ENCODE assay signal across 29 cellular contexts in genomic region chr2:237573721-237574415, GRCh38. TPM values are rescaled to one million over a fixed set of nuclear protein-coding genes. Genes with fewer than 3 reads are reported as not detected.
"Had no signal": no experiment of that assay in that cellular context is flagged by ENCODE, and none has a peak within 500 bp of the region (broad histone marks: within the 10 kb centered on the region; RNA-seq: fewer than 3 reads in every experiment).

No MANE protein-coding gene starts in this region.

- DNase-seq: activated CD4-positive, alpha-beta T cell treated with anti-CD3 and anti-CD28 coated beads, Interleukin-2, amount 50 U/mL, for 4 hours; activated CD8-positive, alpha-beta memory T cell treated with anti-CD3 and anti-CD28 coated beads for 24 hours; activated CD8-positive, alpha-beta memory T cell treated with anti-CD3 and anti-CD28 coated beads, Interleukin-2, amount 50 U/mL, for 4 hours; activated effector memory CD4-positive, alpha-beta T cell treated with Interleukin-2 at 50 U/mL for 16 hours; activated naive CD4-positive, alpha-beta T cell treated with anti-CD3 and anti-CD28 coated beads, Interleukin-2, amount 10 ng/mL, durations not matched to agents 7 days and 5 days; activated naive CD8-positive, alpha-beta T cell treated with anti-CD3 and anti-CD28 coated beads, Interleukin-2, amount 50 U/mL, for 24 hours; activated T-cell treated with anti-CD3 and anti-CD28 coated beads, Interleukin-2, amount 50 U/mL, for 24 hours; caudate nucleus; dermis blood vessel endothelial cell; effector CD8-positive, alpha-beta T cell; foreskin keratinocyte; hippocampal formation; kidney glomerular epithelial cell; left ventricle myocardium inferior; mammary epithelial cell; natural killer cell; psoas muscle; stimulated activated CD4-positive, alpha-beta T cell treated with anti-CD3 and anti-CD28 coated beads, Interleukin-1b, Interleukin-23, amount 100 ng/mL, for 48 hours; stimulated activated naive CD8-positive, alpha-beta T cell treated with anti-CD3 and anti-CD28 coated beads, Interleukin-15, amount 100 ng/mL, for 72 hours; T-cell; tibial artery; WERI-Rb-1 had no signal

- H3K9me3 Mint-ChIP-seq: activated naive CD4-positive, alpha-beta T cell treated with anti-CD3 and anti-CD28 coated beads, Interleukin-2, amount 10 ng/mL, durations not matched to agents 7 days and 5 days; activated naive CD8-positive, alpha-beta T cell treated with anti-CD3 and anti-CD28 coated beads, Interleukin-2, amount 50 U/mL, for 24 hours; activated T-cell treated with anti-CD3 and anti-CD28 coated beads, Interleukin-2, amount 50 U/mL, for 24 hours; natural killer cell; stimulated activated naive CD8-positive, alpha-beta T cell treated with anti-CD3 and anti-CD28 coated beads, Interleukin-15, amount 100 ng/mL, for 72 hours; T-cell; T-helper 2 cell treated with Interferon-gamma antibody and Interleukin-4, amounts not matched to agents 5 μg/mL and 100 μg/mL, for 36 hours had no signal

- H3K27ac ChIP-seq: foreskin keratinocyte, left ventricle myocardium inferior, psoas muscle, right atrium auricular region, tibial artery, WERI-Rb-1 had no signal

- H3K27me3 Mint-ChIP-seq: stimulated activated naive CD8-positive, alpha-beta T cell treated with anti-CD3 and anti-CD28 coated beads, Interleukin-15, amount 100 ng/mL, for 72 hours had no signal

- H3K27ac Mint-ChIP-seq: activated naive CD4-positive, alpha-beta T cell treated with anti-CD3 and anti-CD28 coated beads, Interleukin-2, amount 10 ng/mL, durations not matched to agents 7 days and 5 days; activated naive CD8-positive, alpha-beta T cell treated with anti-CD3 and anti-CD28 coated beads, Interleukin-2, amount 50 U/mL, for 24 hours; activated T-cell treated with anti-CD3 and anti-CD28 coated beads, Interleukin-2, amount 50 U/mL, for 24 hours; mesothelial cell of epicardium; natural killer cell; T-cell; T-helper 2 cell treated with Interferon-gamma antibody and Interleukin-4, amounts not matched to agents 5 μg/mL and 100 μg/mL, for 36 hours had no signal

- H3K4me1 Mint-ChIP-seq: activated naive CD4-positive, alpha-beta T cell treated with anti-CD3 and anti-CD28 coated beads, Interleukin-2, amount 10 ng/mL, durations not matched to agents 7 days and 5 days had no signal

- H3K4me3 Mint-ChIP-seq: activated naive CD4-positive, alpha-beta T cell treated with anti-CD3 and anti-CD28 coated beads, Interleukin-2, amount 10 ng/mL, durations not matched to agents 7 days and 5 days; activated naive CD8-positive, alpha-beta T cell treated with anti-CD3 and anti-CD28 coated beads, Interleukin-2, amount 50 U/mL, for 24 hours; activated T-cell treated with anti-CD3 and anti-CD28 coated beads, Interleukin-2, amount 50 U/mL, for 24 hours; brain; mesothelial cell of epicardium; natural killer cell; stimulated activated naive CD8-positive, alpha-beta T cell treated with anti-CD3 and anti-CD28 coated beads, Interleukin-15, amount 100 ng/mL, for 72 hours; T-cell; T-helper 2 cell treated with Interferon-gamma antibody and Interleukin-4, amounts not matched to agents 5 μg/mL and 100 μg/mL, for 36 hours had no signal

- H3K36me3 Mint-ChIP-seq: activated naive CD4-positive, alpha-beta T cell treated with anti-CD3 and anti-CD28 coated beads, Interleukin-2, amount 10 ng/mL, durations not matched to agents 7 days and 5 days; brain; mesothelial cell of epicardium; natural killer cell; T-cell had no signal

RNA-seq across cellular contexts. Expression of gene PRLH, which starts 7.5 kb away (rescaled TPM):
- total RNA-seq: dermis blood vessel endothelial cell, foreskin keratinocyte, left ventricle myocardium inferior, mammary epithelial cell, mesothelial cell of epicardium, natural killer cell, ovary, psoas muscle, right atrium auricular region, skeletal muscle tissue, T-cell, urinary bladder had no signal

RNA-seq across cellular contexts. Expression of gene RAB17, which starts 16.7 kb away (rescaled TPM):
- total RNA-seq: natural killer cell had no signal
